Comparison of ENCODE assay signal across 18 cellular contexts in genomic region chr4:107349266-107349665, GRCh38.
DNase-seq lines count a peak whose midpoint lies in the region; FAIRE-seq and TF ChIP-seq lines count a peak whose summit lies in the region.
"Had no signal": no experiment of that assay in that cellular context is flagged by ENCODE, and none has a peak within 500 bp of the region (broad histone marks: within the 10 kb centered on the region; RNA-seq: fewer than 3 reads in every experiment).

No MANE protein-coding gene starts in this region.

- H3K23ac ChIP-seq in H1 (ENCODE audit: insufficient read length): no peak overlapping the region

- POLR2A ChIA-PET in H1 (lab: Charles Lee; ENCODE audit: partially characterized antibody): no interaction called here

- H3K27me3 ChIP-seq in BLaER1 treated with 17β-estradiol and CSF1 and Interleukin-3, amounts not matched to agents 10 nM and 100 nM: no peaks in the 10 kb centered on the region
- no peaks in the 10 kb centered on the region for H3K27me3 ChIP-seq in HUES6 (ENCODE audit: control insufficient read depth, insufficient read depth, low read length)
- H3K27me3 ChIP-seq in H1 (replicated peaks in 1 of 4; ENCODE audit: control insufficient read depth in 3 of 4, extremely low read depth in 1 of 4, insufficient read depth in 3 of 4, low read length in 3 of 4): no peaks in the 10 kb centered on the region

- peak overlapping the region in 6 of 11 experiments; percentile 1 to 47 (median 30); a peak in 7 of 22 replicates for H3K4me2 ChIP-seq in BLaER1 treated with 17β-estradiol and CSF1 and Interleukin-3, amounts not matched to agents 10 nM and 100 nM
- H3K4me2 ChIP-seq in H1 (ENCODE audit: insufficient read depth in 1 of 2, low read depth in 2 of 2, low read length in 2 of 2): peak overlapping the region; percentile 38 to 56

- H3K27ac Mint-ChIP-seq in mesothelial cell of epicardium: peak overlapping the region; percentile 1
- H3K27ac Mint-ChIP-seq: activated CD4-positive, alpha-beta T cell treated with anti-CD3 and anti-CD28 coated beads for 36 hours; activated T-cell treated with anti-CD3 and anti-CD28 coated beads, Interleukin-2, amount 50 U/mL, for 24 hours; dendritic cell treated with granulocyte-macrophage colony-stimulating factor and Interleukin-4, amounts not matched to agents 40 ng/mL and 50 ng/mL, for 4 days had no signal

- H2AK5ac ChIP-seq in H1 (ENCODE audit: low read depth, low read length): no peak overlapping the region

- no peak overlapping the region for H3K4me3 Mint-ChIP-seq in mesothelial cell of epicardium
- H3K4me3 Mint-ChIP-seq: activated CD4-positive, alpha-beta T cell treated with anti-CD3 and anti-CD28 coated beads for 36 hours; activated T-cell treated with anti-CD3 and anti-CD28 coated beads, Interleukin-2, amount 50 U/mL, for 24 hours; dendritic cell treated with granulocyte-macrophage colony-stimulating factor and Interleukin-4, amounts not matched to agents 40 ng/mL and 50 ng/mL, for 4 days had no signal

- DNase-seq in H1 (ENCODE audit: low read depth in 1 of 2, low spot score in 2 of 2) (peak in 1 of 2 experiments; percentile 47), mesothelial cell of epicardium (ENCODE audit: low spot score in 2 of 2, unreplicated experiment in 2 of 2) (no peak), NCI-H1930 (lab: John Stamatoyannopoulos, UW) (no peak), NCI-H774 (lab: John Stamatoyannopoulos, UW) (no peak), ecto neural progenitor cell (ENCODE audit: low spot score) (no peak)
- no peak for DNase-seq in activated T-cell treated with anti-CD3 and anti-CD28 coated beads, Interleukin-2, amount 50 U/mL, for 1 hour
- DNase-seq: activated CD4-positive, alpha-beta T cell treated with anti-CD3 and anti-CD28 coated beads for 36 hours; activated T-cell treated with anti-CD3 and anti-CD28 coated beads, Interleukin-2, amount 50 U/mL, for 24 hours; NCI-H1417 treated with DMSO at 0.1 percent for 48 hours; posterior cingulate gyrus; substantia nigra; T-helper 1 cell had no signal

- H2BK15ac ChIP-seq in H1 (ENCODE audit: low read length): no peak overlapping the region

- H3K18ac ChIP-seq in H1 (ENCODE audit: extremely low read depth, low read length): no peak overlapping the region

- CTCF ChIA-PET in H1 (lab: Charles Lee; ENCODE audit: partially characterized antibody): no interaction called here

- peak overlapping the region; percentile 38 for H4K5ac ChIP-seq in H1 (ENCODE audit: insufficient read length, low read depth, low read length)

- H2BK20ac ChIP-seq in H1 (ENCODE audit: low read length): 0 out of 2 replicates have a peak overlapping the region, but pooled peaks have one; percentile 11

- no peak overlapping the region for H3K4me3 ChIP-seq in BLaER1 treated with 17β-estradiol and CSF1 and Interleukin-3, amounts not matched to agents 10 nM and 100 nM
- H3K4me3 ChIP-seq in HUES6 (ENCODE audit: low read depth, low read length): no peak overlapping the region
- H3K4me3 ChIP-seq in H1 (ENCODE audit: extremely low read depth in 1 of 4, insufficient read depth in 2 of 4, low read depth in 3 of 4, low read length in 4 of 4): peak overlapping the region in 1 of 4 experiments; percentile 45; a peak in 2 of 8 replicates
- H3K4me3 ChIP-seq: K562 had no signal

- no peaks in the 10 kb centered on the region for H3K36me3 ChIP-seq in BLaER1 treated with 17β-estradiol and CSF1 and Interleukin-3, amounts not matched to agents 10 nM and 100 nM
- H3K36me3 ChIP-seq in HUES6 (ENCODE audit: control insufficient read depth, insufficient read depth, low read length) (no peaks in the 10 kb centered on the region), H1 (ENCODE audit: control insufficient read depth in 2 of 4, insufficient read depth in 4 of 4, low read length in 3 of 4) (no peaks in the 10 kb centered on the region; a peak in 1 of 8 replicates)

- H3K4me1 ChIP-seq in BLaER1 treated with 17β-estradiol and CSF1 and Interleukin-3, amounts not matched to agents 10 nM and 100 nM: peaks cover 0 to 11% (median 6%) of the 10 kb centered on the region in 10 experiments; a peak in 10 of 20 replicates
- H3K4me1 ChIP-seq in HUES6 (ENCODE audit: control insufficient read depth, insufficient read depth, low read length) (peaks cover 18% of the 10 kb centered on the region), H1 (replicated peaks in 1 of 4; ENCODE audit: control insufficient read depth in 3 of 4, insufficient read depth in 4 of 4, low read length in 3 of 4) (peaks cover 0 to 14% (median 8%) of the 10 kb centered on the region in 4 experiments; a peak in 4 of 7 replicates)

- H4K20me1 ChIP-seq in BLaER1 treated with 17β-estradiol and CSF1 and Interleukin-3, amounts not matched to agents 10 nM and 100 nM: no peaks in the 10 kb centered on the region
- no peaks in the 10 kb centered on the region for H4K20me1 ChIP-seq in H1 (replicated peaks in 1 of 2; ENCODE audit: control insufficient read depth in 1 of 2, insufficient read depth in 2 of 2, low read length in 2 of 2)

- H3K9me3 Mint-ChIP-seq in mesothelial cell of epicardium: peaks cover 8% of the 10 kb centered on the region
- H3K9me3 Mint-ChIP-seq: activated T-cell treated with anti-CD3 and anti-CD28 coated beads, Interleukin-2, amount 50 U/mL, for 24 hours had no signal

- H3K56ac ChIP-seq in H1 (replicated peaks; ENCODE audit: insufficient read length, low read depth, low read length): no peak overlapping the region

- no peak for TF ChIP-seq RAD21 in H1 (IDR thresholded peaks at IDR 0.05 in 1 of 2, conservative IDR thresholded peaks at IDR 0.05 in 1 of 2; ENCODE audit: low read depth in 2 of 2, low read length in 2 of 2)

- H3K36me3 Mint-ChIP-seq in mesothelial cell of epicardium: no peaks in the 10 kb centered on the region

- no peak for TF ChIP-seq POLR2A in H1 (IDR thresholded peaks at IDR 0.05; ENCODE audit: control extremely low read depth in 1 of 2, low read depth in 2 of 2, low read length in 2 of 2)

- no peak overlapping the region for H3K9ac ChIP-seq in BLaER1 treated with 17β-estradiol and CSF1 and Interleukin-3, amounts not matched to agents 10 nM and 100 nM
- H3K9ac ChIP-seq in HUES6 (ENCODE audit: low read length): peak overlapping the region; percentile 34
- H3K9ac ChIP-seq in H1 (replicated peaks in 1 of 4; ENCODE audit: extremely low read depth in 1 of 4, low read depth in 3 of 4, low read length in 3 of 4): no peak overlapping the region

- H3K79me1 ChIP-seq in H1 (ENCODE audit: low read depth, low read length): no peaks in the 10 kb centered on the region

- H3K14ac ChIP-seq in H1 (ENCODE audit: insufficient read length): no peak overlapping the region

- H3K9me3 ChIP-seq in BLaER1 treated with 17β-estradiol and CSF1 and Interleukin-3, amounts not matched to agents 10 nM and 100 nM (replicated peaks in 1 of 11): peaks cover 0 to 3% (median 0%) of the 10 kb centered on the region in 11 experiments; a peak in 1 of 22 replicates
- H3K9me3 ChIP-seq in HUES6 (ENCODE audit: control insufficient read depth, insufficient read depth, low read depth, low read length) (peaks cover 3% of the 10 kb centered on the region; the same call in 1 of the 2 replicates), H1 (ENCODE audit: insufficient read depth in 2 of 2, low read depth in 1 of 2, low read length in 1 of 2) (peaks cover 4 to 8% of the 10 kb centered on the region in 2 experiments)

- FAIRE-seq in H1 (lab: Jason Lieb, UNC): peak; percentile 58
- FAIRE-seq: GM12891, K562, keratinocyte had no signal

- H4K91ac ChIP-seq in H1 (replicated peaks; ENCODE audit: insufficient read length, low read length): no peak overlapping the region

- no peak overlapping the region for H3K27ac ChIP-seq in BLaER1 treated with 17β-estradiol and CSF1 and Interleukin-3, amounts not matched to agents 10 nM and 100 nM
- H3K27ac ChIP-seq in HUES6 (ENCODE audit: low read depth, low read length): peak overlapping the region; percentile 67; the same call in 1 of the 2 replicates
- no peak overlapping the region; the same call in 1 of the 2 replicates for H3K27ac ChIP-seq in H1 (ENCODE audit: low read depth, low read length)

- no peak overlapping the region for H2BK120ac ChIP-seq in H1 (replicated peaks; ENCODE audit: low read depth, low read length)

- H4K8ac ChIP-seq in H1 (ENCODE audit: extremely low read depth, insufficient read depth, low read length): no peak overlapping the region

- H2BK5ac ChIP-seq in H1 (ENCODE audit: low read depth, low read length): no peak overlapping the region

- no peak overlapping the region for H3K4ac ChIP-seq in H1 (replicated peaks; ENCODE audit: insufficient read length, low read depth, low read length)

- H3K27me3 Mint-ChIP-seq in mesothelial cell of epicardium (ENCODE audit: low read depth): no peaks in the 10 kb centered on the region
- H3K27me3 Mint-ChIP-seq: activated T-cell treated with anti-CD3 and anti-CD28 coated beads, Interleukin-2, amount 50 U/mL, for 24 hours; dendritic cell treated with granulocyte-macrophage colony-stimulating factor and Interleukin-4, amounts not matched to agents 40 ng/mL and 50 ng/mL, for 4 days had no signal

- peak in 1 of 2 experiments; percentile 52; a peak in 1 of 3 replicates for TF ChIP-seq EP300 in H1 (IDR thresholded peaks at IDR 0.05; ENCODE audit: borderline replicate concordance in 1 of 2, low read depth in 2 of 2, low read length in 2 of 2)

- H3K79me2 ChIP-seq in H1 (ENCODE audit: control insufficient read depth in 1 of 2, insufficient read depth in 2 of 2, low read length in 2 of 2): no peaks in the 10 kb centered on the region

- H2AFZ ChIP-seq in H1 (ENCODE audit: low read length): no peak overlapping the region

- H3K23me2 ChIP-seq in H1 (ENCODE audit: low read depth, low read length): no peaks in the 10 kb centered on the region

- WGBS in H1 (ENCODE audit: extremely low coverage in 1 of 2, insufficient coverage in 1 of 2, insufficient read length in 1 of 2, insufficient replicate concordance in 2 of 2, low coverage in 1 of 2, low lambda C conversion rate in 2 of 2, missing lambda C conversion rate in 1 of 2), 2 experiments: 18% methylated on average over 1 of the region's 1 CpG; no CpG with 5 or more reads in 1 of the 2 experiments

- peak overlapping the region; percentile 43; the same call in 1 of the 2 replicates for H2BK12ac ChIP-seq in H1 (ENCODE audit: low read depth, low read length)

- TF ChIP-seq CTCF in H1 (IDR thresholded peaks at IDR 0.05; ENCODE audit: control extremely low read depth in 1 of 3, insufficient read depth in 1 of 3, low read depth in 1 of 3, low read length in 3 of 3) (no peak), mesothelial cell of epicardium (IDR thresholded peaks at IDR 0.05; ENCODE audit: unreplicated experiment) (no peak)

- peaks cover 5% of the 10 kb centered on the region for H3K4me1 Mint-ChIP-seq in mesothelial cell of epicardium
- H3K4me1 Mint-ChIP-seq: activated CD4-positive, alpha-beta T cell treated with anti-CD3 and anti-CD28 coated beads for 36 hours had no signal

TF ChIP-seq in H1, 55 proteins besides CTCF, POLR2A, EP300 and RAD21 (continues in another document):
- peak; percentile 95 for TF ChIP-seq ASH2L (IDR thresholded peaks at IDR 0.05; ENCODE audit: low read length)
